In genomic region chr19:57769345-57770131, GRCh38 we compare ENCODE assay signal across 8 cellular contexts. TPM values are rescaled to one million over a fixed set of nuclear protein-coding genes. Genes with fewer than 3 reads are reported as not detected.
DNase-seq lines count a peak whose midpoint lies in the region; ATAC-seq and TF ChIP-seq lines count a peak whose summit lies in the region.

Gene ZNF586, plus strand, starts transcription at chr19:57769676. Its CDS starts 167 bp downstream, at chr19:57769843.

- TF ChIP-seq CTCF in CD14-positive monocyte (IDR thresholded peaks at IDR 0.05) (no peak), endodermal cell (conservative IDR thresholded peaks at IDR 0.05) (no peak)

- H3K36me3 Mint-ChIP-seq in CD14-positive monocyte (peaks cover 31 to 52% of the 10 kb centered on the region in 2 donors), endodermal cell (ENCODE audit: low read depth) (peaks cover 50% of the 10 kb centered on the region)

- H3K9me3 Mint-ChIP-seq in CD14-positive monocyte (peaks cover 28 to 86% (median 75%) of the 10 kb centered on the region in 7 donors), endodermal cell (peaks cover 6% of the 10 kb centered on the region)

- no peaks in the 10 kb centered on the region for H3K27me3 ChIP-seq in endodermal cell (ENCODE audit: control insufficient read depth, insufficient read depth, low read length, poor library complexity, severe bottlenecking)

- peak within 1 kb of the TSS; percentile 55 for H3K9ac ChIP-seq in endodermal cell (ENCODE audit: extremely low read depth, low read length, poor library complexity, severe bottlenecking)

- intact Hi-C loops in CD14-positive monocyte (cut with micrococcal nuclease): loop anchor here (2.0 to 10.0 kb wide), 4 partner anchors 23 to 145 kb away; partner anchors contain the start of genes ZNF552 (in 2 of the 2), ZNF417 (in 1 of the 2) and ZNF776 (in 1 of the 2)

- ATAC-seq in GM19372 (IDR thresholded peaks at IDR 0.05; ENCODE audit: low read depth, unreplicated experiment) (peak; percentile 98), HG03558 (IDR thresholded peaks at IDR 0.05; ENCODE audit: extremely low read depth, unreplicated experiment) (peak; percentile 82)

- no peaks in the 10 kb centered on the region for H3K4me1 ChIP-seq in endodermal cell (ENCODE audit: control insufficient read depth, insufficient read depth, low read length)

- H3K36me3 ChIP-seq in endodermal cell (ENCODE audit: control insufficient read depth, insufficient read depth, low read length): peaks cover 25% of the 10 kb centered on the region

- no peak within 1 kb of the TSS for H3K27ac ChIP-seq in endodermal cell (ENCODE audit: low read depth, low read length)

- DNase-seq in CD14-positive monocyte (ENCODE audit: low spot score) (peak; percentile 93), NOMO-1 treated with dmso at 0.1 percent for 144 hours (lab: John Stamatoyannopoulos, UW; ENCODE audit: unreplicated experiment) (peak; percentile 85), endodermal cell (peak; percentile 96), mesenteric fat pad (ENCODE audit: low spot score) (peak; percentile 95)
- DNase-seq in activated CD8-positive, alpha-beta memory T cell treated with anti-CD3 and anti-CD28 coated beads for 48 hours (ENCODE audit: low read depth in 2 of 3, low spot score in 2 of 3): peak; percentile 47 to 65 (median 61)
- peak; percentile 71 for DNase-seq in stimulated activated CD8-positive, alpha-beta memory T cell treated with anti-CD3 and anti-CD28 coated beads, Interleukin-15, amount 100 ng/mL, for 1 hour (ENCODE audit: low read depth)

- H3K27ac Mint-ChIP-seq in CD14-positive monocyte (peak within 1 kb of the TSS; percentile 70 to 93 (median 89)), endodermal cell (peak within 1 kb of the TSS; percentile 87)

- H3K4me3 ChIP-seq in endodermal cell (ENCODE audit: low read length): peak within 1 kb of the TSS; percentile 77

- H3K27me3 Mint-ChIP-seq in CD14-positive monocyte (ENCODE audit: low read depth in 3 of 3) (peaks cover 0 to 1% (median 0%) of the 10 kb centered on the region in 3 donors), endodermal cell (ENCODE audit: insufficient read depth) (no peaks in the 10 kb centered on the region)

- H3K4me3 Mint-ChIP-seq in CD14-positive monocyte (peak within 1 kb of the TSS; percentile 88 to 93), endodermal cell (peak within 1 kb of the TSS; percentile 85)

- H3K4me1 Mint-ChIP-seq in CD14-positive monocyte (peaks cover 27% of the 10 kb centered on the region), endodermal cell (peaks cover 7% of the 10 kb centered on the region)

- H3K9me3 ChIP-seq in endodermal cell (ENCODE audit: control insufficient read depth, low read length): no peaks in the 10 kb centered on the region

- 4 to 25% methylated on average over 8 to 59 of the region's 61 CpGs for WGBS in endodermal cell (ENCODE audit: insufficient coverage in 1 of 2, insufficient read length in 1 of 2), 2 experiments

RNA-seq across cellular contexts. Expression of gene ZNF586, which starts in this region (rescaled TPM):
- polyA plus RNA-seq in CD14-positive monocyte: 10 to 100 TPM; 10.2 to 10.5 TPM
- total RNA-seq in endodermal cell (10 to 100 TPM; 15.1 to 17.0 TPM), mesenteric fat pad (13.0 TPM)
- 8.7 TPM for polyA plus RNA-seq in endodermal cell (2013, experiment 1 of 2)
- polyA plus RNA-seq in endodermal cell (2013, experiment 2 of 2): 7.6 TPM
